2 cellular contexts compared by ENCODE assay signal in genomic region chr13:107977175-107977574, GRCh38.
TF ChIP-seq lines count a peak whose summit lies in the region.

No MANE protein-coding gene starts in this region.

TF ChIP-seq in K562, 482 proteins besides CTCF, POLR2A, EP300 and RAD21:
- TF ChIP-seq AFF4 (CRISPR knock-in tag; IDR thresholded peaks at IDR 0.05) (0 out of 2 replicates have a peak, but pooled peaks have one; percentile 19), RBBP5 (IDR thresholded peaks at IDR 0.05; ENCODE audit: borderline replicate concordance, insufficient read depth, low read length, poor library complexity, severe bottlenecking) (no peak)

TF ChIP-seq in SK-N-SH, 30 proteins besides CTCF, POLR2A, EP300 and RAD21 (continued from another document):
- TF ChIP-seq IRF3 (IDR thresholded peaks at IDR 0.05; ENCODE audit: low read depth, low read length), result no peak
- TF ChIP-seq GABPA (IDR thresholded peaks at IDR 0.05; ENCODE audit: low read depth), result no peak
- no peak for TF ChIP-seq TEAD4 (IDR thresholded peaks at IDR 0.05; ENCODE audit: borderline replicate concordance, insufficient read depth)
- TF ChIP-seq USF1 (IDR thresholded peaks at IDR 0.05; ENCODE audit: borderline replicate concordance, low read depth), result no peak
- TF ChIP-seq RFX5 (IDR thresholded peaks at IDR 0.05; ENCODE audit: low read length), result no peak
- no peak for TF ChIP-seq MEF2A (IDR thresholded peaks at IDR 0.05; ENCODE audit: borderline replicate concordance, low read depth)
- no peak for TF ChIP-seq MXI1 (IDR thresholded peaks at IDR 0.05; ENCODE audit: low read depth, low read length)
- no peak for TF ChIP-seq ELF1 (IDR thresholded peaks at IDR 0.05)
- no peak for TF ChIP-seq RXRA (IDR thresholded peaks at IDR 0.05; ENCODE audit: borderline replicate concordance, low read depth)
- no peak for TF ChIP-seq SMC3 (IDR thresholded peaks at IDR 0.05; ENCODE audit: low read depth, low read length)
- TF ChIP-seq RCOR1 (IDR thresholded peaks at IDR 0.05; ENCODE audit: low read length), result no peak
- TF ChIP-seq TAF1 (IDR thresholded peaks at IDR 0.05; ENCODE audit: borderline replicate concordance, low read depth, low read length), result no peak
- no peak for TF ChIP-seq GATA2 (CRISPR knock-in tag; IDR thresholded peaks at IDR 0.05)
TF ChIP-seq in SK-N-SH: peak in this region for 0.
